Comparison of ENCODE assay signal across 1 cellular context in the genomic region with DNA sequence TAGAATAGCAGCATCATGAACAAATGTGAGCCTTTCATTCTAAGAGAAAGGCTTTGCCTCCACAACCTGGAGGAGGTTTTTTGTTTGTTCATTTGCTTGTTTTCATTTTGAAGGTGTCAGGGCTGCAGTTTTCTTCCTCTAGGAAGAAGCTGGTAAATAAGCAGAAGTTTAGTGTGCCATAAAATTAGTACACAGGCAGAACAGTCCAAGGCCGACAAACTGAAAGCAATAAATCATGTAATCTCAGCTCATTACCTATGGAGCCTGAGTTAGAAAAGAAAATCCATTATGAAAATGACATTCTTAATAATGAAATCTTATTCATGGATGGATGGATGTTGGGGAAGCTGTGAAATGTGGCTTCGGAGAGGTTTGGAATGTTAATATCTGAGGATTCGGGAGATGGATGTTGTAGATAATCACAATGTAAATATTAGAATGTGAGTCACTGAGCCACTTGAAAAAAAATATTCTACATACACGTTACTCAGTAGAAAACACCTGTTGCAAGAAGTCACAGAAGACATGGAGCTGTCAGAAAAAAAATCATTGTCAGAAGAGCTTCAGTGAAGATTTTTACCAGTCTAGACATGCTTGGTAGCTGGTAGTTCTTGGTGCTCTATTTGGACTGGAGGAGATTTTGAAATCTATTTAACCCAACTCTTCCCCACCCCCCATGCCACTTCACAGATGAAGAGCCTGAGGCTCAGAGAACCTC.
TF ChIP-seq lines count a peak whose summit lies in the region.

No MANE protein-coding gene starts in this region.

TF ChIP-seq in endothelial cell of umbilical vein, 7 proteins besides CTCF, POLR2A, EP300 and RAD21:
- TF ChIP-seq POLR2AphosphoS5 (IDR thresholded peaks at IDR 0.05; ENCODE audit: insufficient read depth, low read depth, low read length) = no peak
- no peak for TF ChIP-seq MYC (IDR thresholded peaks at IDR 0.05; ENCODE audit: low read depth, low read length)
- TF ChIP-seq, protein P1, sequence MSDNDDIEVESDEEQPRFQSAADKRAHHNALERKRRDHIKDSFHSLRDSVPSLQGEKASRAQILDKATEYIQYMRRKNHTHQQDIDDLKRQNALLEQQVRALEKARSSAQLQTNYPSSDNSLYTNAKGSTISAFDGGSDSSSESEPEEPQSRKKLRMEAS (IDR thresholded peaks at IDR 0.05; ENCODE audit: insufficient read depth, insufficient read length) = no peak
- TF ChIP-seq FOS (IDR thresholded peaks at IDR 0.05; ENCODE audit: borderline replicate concordance, insufficient read depth, low read length) = no peak
- no peak for TF ChIP-seq EZH2 (IDR thresholded peaks at IDR 0.05; ENCODE audit: borderline replicate concordance, low read depth, low read length, severe bottlenecking)
- TF ChIP-seq GATA2 (IDR thresholded peaks at IDR 0.05; ENCODE audit: insufficient read depth, insufficient read length, low read depth, low read length) = no peak
- no peak for TF ChIP-seq JUN (IDR thresholded peaks at IDR 0.05; ENCODE audit: borderline replicate concordance, insufficient read depth, insufficient read length, low read depth)
TF ChIP-seq in endothelial cell of umbilical vein: peak in this region for 0.
